In the genomic region with DNA sequence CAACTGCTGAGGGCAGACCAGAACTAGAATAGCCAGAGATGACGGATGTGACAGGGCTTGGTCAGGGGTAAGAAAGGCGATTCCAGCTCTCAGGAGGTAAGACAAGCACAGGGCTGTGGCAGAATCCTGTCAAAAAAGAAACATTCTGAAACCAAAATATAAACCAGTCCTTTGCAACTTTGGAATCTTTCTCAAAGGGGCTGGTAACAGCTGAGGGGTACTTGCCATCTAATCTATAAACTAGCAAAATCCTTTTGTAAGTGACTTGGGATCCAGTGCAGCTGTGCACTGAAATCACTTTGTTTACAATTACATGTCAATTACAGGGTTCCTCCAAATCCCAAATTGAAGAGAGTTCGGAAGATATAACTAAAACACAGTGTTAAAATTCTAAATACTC, we compare ENCODE assay signal across 22 cellular contexts.
"Had no signal": no experiment of that assay in that cellular context is flagged by ENCODE, and none has a peak within 500 bp of the region (broad histone marks: within the 10 kb centered on the region; RNA-seq: fewer than 3 reads in every experiment).

No MANE protein-coding gene starts in this region.

- DNase-seq: activated CD4-positive, alpha-beta T cell treated with anti-CD3 and anti-CD28 coated beads, Interleukin-2, amount 10 ng/mL, durations not matched to agents 7 days and 5 days; activated CD4-positive, CD25-positive, alpha-beta regulatory T cell treated with anti-CD3 and anti-CD28 coated beads, Interleukin-2, amount 50 U/mL, for 72 hours; activated CD8-positive, alpha-beta T cell treated with anti-CD3 and anti-CD28 coated beads, Interleukin-2, amount 10 ng/mL, durations not matched to agents 7 days and 5 days; activated T-cell treated with anti-CD3 and anti-CD28 coated beads, Interleukin-2, amount 50 U/mL, for 1 hour; aorta; brain microvascular endothelial cell; central memory CD4-positive, alpha-beta T cell; effector memory CD4-positive, alpha-beta T cell; glutamatergic neuron; hippocampal formation; left ventricle myocardium superior; mammary epithelial cell; midbrain; sigmoid colon; T-cell; tibial artery; WERI-Rb-1 had no signal

- H3K9me3 ChIP-seq: sigmoid colon, tibial artery had no signal

- H3K27me3 ChIP-seq: brain microvascular endothelial cell, sigmoid colon, tibial artery had no signal

- H3K27ac ChIP-seq: brain microvascular endothelial cell, sigmoid colon, tibial artery, WERI-Rb-1 had no signal

- H3K4me1 ChIP-seq: sigmoid colon, tibial artery had no signal

- H3K36me3 ChIP-seq: brain microvascular endothelial cell, sigmoid colon, tibial artery, WERI-Rb-1 had no signal

- H3K9me3 Mint-ChIP-seq: activated CD4-positive, alpha-beta T cell treated with anti-CD3 and anti-CD28 coated beads, Interleukin-2, amount 10 ng/mL, durations not matched to agents 7 days and 5 days; activated T-helper 17 cell treated with anti-CD3 and anti-CD28 coated beads, Interleukin-2, amount 50 U/mL, for 72 hours; natural killer cell treated with Interleukin-12 subunit alpha and Interleukin-12 subunit beta and Interleukin-15 and Interleukin-18, amount 100 ng/mL, for 72 hours; stimulated activated naive CD8-positive, alpha-beta T cell treated with anti-CD3 and anti-CD28 coated beads, Interleukin-15, Interleukin-2, amounts not matched to agents 100 ng/mL and 50 ng/mL, for 24 hours had no signal

- H3K27ac Mint-ChIP-seq: activated CD4-positive, alpha-beta T cell treated with anti-CD3 and anti-CD28 coated beads, Interleukin-2, amount 10 ng/mL, durations not matched to agents 7 days and 5 days; activated CD8-positive, alpha-beta T cell treated with anti-CD3 and anti-CD28 coated beads, Interleukin-2, amount 10 ng/mL, durations not matched to agents 7 days and 5 days; activated naive CD4-positive, alpha-beta T cell treated with anti-CD3 and anti-CD28 coated beads, Interleukin-2, amount 50 U/mL, for 72 hours; activated T-helper 17 cell treated with anti-CD3 and anti-CD28 coated beads, Interleukin-2, amount 50 U/mL, for 72 hours; natural killer cell treated with Interleukin-12 subunit alpha and Interleukin-12 subunit beta and Interleukin-15 and Interleukin-18, amount 100 ng/mL, for 72 hours; stimulated activated naive CD8-positive, alpha-beta T cell treated with anti-CD3 and anti-CD28 coated beads, Interleukin-15, Interleukin-2, amounts not matched to agents 100 ng/mL and 50 ng/mL, for 24 hours; T-cell; T-helper 2 cell treated with Interferon-gamma antibody and Interleukin-4, amounts not matched to agents 5 μg/mL and 100 μg/mL, for 36 hours had no signal

- H3K4me3 ChIP-seq: sigmoid colon, tibial artery had no signal

- H3K4me3 Mint-ChIP-seq: activated CD4-positive, alpha-beta T cell treated with anti-CD3 and anti-CD28 coated beads, Interleukin-2, amount 10 ng/mL, durations not matched to agents 7 days and 5 days; activated CD8-positive, alpha-beta T cell treated with anti-CD3 and anti-CD28 coated beads, Interleukin-2, amount 10 ng/mL, durations not matched to agents 7 days and 5 days; activated T-helper 17 cell treated with anti-CD3 and anti-CD28 coated beads, Interleukin-2, amount 50 U/mL, for 72 hours; natural killer cell treated with Interleukin-12 subunit alpha and Interleukin-12 subunit beta and Interleukin-15 and Interleukin-18, amount 100 ng/mL, for 72 hours; stimulated activated naive CD8-positive, alpha-beta T cell treated with anti-CD3 and anti-CD28 coated beads, Interleukin-15, Interleukin-2, amounts not matched to agents 100 ng/mL and 50 ng/mL, for 24 hours; T-cell; T-helper 2 cell treated with Interferon-gamma antibody and Interleukin-4, amounts not matched to agents 5 μg/mL and 100 μg/mL, for 36 hours had no signal

- H3K4me1 Mint-ChIP-seq: activated CD4-positive, alpha-beta T cell treated with anti-CD3 and anti-CD28 coated beads, Interleukin-2, amount 10 ng/mL, durations not matched to agents 7 days and 5 days; activated T-helper 17 cell treated with anti-CD3 and anti-CD28 coated beads, Interleukin-2, amount 50 U/mL, for 72 hours; T-cell had no signal

- H3K36me3 Mint-ChIP-seq: natural killer cell treated with Interleukin-12 subunit alpha and Interleukin-12 subunit beta and Interleukin-15 and Interleukin-18, amount 100 ng/mL, for 72 hours; T-cell had no signal
